Comparison of ENCODE assay signal across 13 cellular contexts in genomic region chr17:59287452-59287851, GRCh38. TPM values are rescaled to one million over a fixed set of nuclear protein-coding genes. Genes with fewer than 3 reads are reported as not detected.
DNase-seq lines count a peak whose midpoint lies in the region; ATAC-seq, FAIRE-seq and TF ChIP-seq lines count a peak whose summit lies in the region.
"Had no signal": no experiment of that assay in that cellular context is flagged by ENCODE, and none has a peak within 500 bp of the region (broad histone marks: within the 10 kb centered on the region; RNA-seq: fewer than 3 reads in every experiment).

No MANE protein-coding gene starts in this region.

- in situ Hi-C loops in brain microvascular endothelial cell (cut with HindIII; ENCODE audit: low pct_ligation_motif_present, low sequenced_read_pairs) = no loop called here

- H3K4me3 ChIP-seq in brain microvascular endothelial cell (ENCODE audit: low read depth, low read length) = no peak overlapping the region
- H3K4me3 ChIP-seq: PC-9 had no signal

- H3K27me3 ChIP-seq in brain microvascular endothelial cell (replicated peaks) = no peaks in the 10 kb centered on the region

- H3K27ac ChIP-seq in brain microvascular endothelial cell = no peak overlapping the region
- H3K27ac ChIP-seq: PC-9 had no signal

- no peak for TF ChIP-seq CTCF in brain microvascular endothelial cell (IDR thresholded peaks at IDR 0.05; ENCODE audit: low read depth, low read length, missing control alignments)

- H3K36me3 ChIP-seq in brain microvascular endothelial cell (replicated peaks) = no peaks in the 10 kb centered on the region

- FAIRE-seq in frontal cortex (lab: Jason Lieb, UNC) = no peak

- ATAC-seq in GM19463 (IDR thresholded peaks at IDR 0.05; ENCODE audit: unreplicated experiment) (no peak), HG03280 (IDR thresholded peaks at IDR 0.05; ENCODE audit: unreplicated experiment) (no peak), GM18520 (IDR thresholded peaks at IDR 0.05; ENCODE audit: unreplicated experiment) (no peak)
- ATAC-seq: WTC11 had no signal

- peak; percentile 76 for DNase-seq in GF-D8 (lab: John Stamatoyannopoulos, UW)
- peak; percentile 92 for DNase-seq in MV-4-11 (lab: John Stamatoyannopoulos, UW)
- peak; percentile 6 for DNase-seq in brain microvascular endothelial cell
- DNase-seq in lung microvascular endothelial cell (ENCODE audit: low read depth in 2 of 2) = peak; percentile 5 to 97
- DNase-seq in frontal cortex (ENCODE audit: low spot score in 2 of 2) = no peak
- DNase-seq: DMS153, NCI-H1930, occipital lobe, PC-9 had no signal

RNA-seq across cellular contexts. Expression of gene YPEL2, which starts 44.0 kb away (rescaled TPM):
- 46.0 and 60.9 TPM in 2 replicates for total RNA-seq in lung microvascular endothelial cell
- total RNA-seq in frontal cortex = 12.6 TPM

Comparison
In these comparisons a context has a peak if more than half of its experiments do, and no peak if none do; other contexts are left out.
1. DNase-seq: peak in GF-D8 (single experiment), MV-4-11 (single experiment), brain microvascular endothelial cell (single experiment) and lung microvascular endothelial cell (2 of 2); none in frontal cortex (0 of 2).